23 cellular contexts compared by ENCODE assay signal in the genomic region with DNA sequence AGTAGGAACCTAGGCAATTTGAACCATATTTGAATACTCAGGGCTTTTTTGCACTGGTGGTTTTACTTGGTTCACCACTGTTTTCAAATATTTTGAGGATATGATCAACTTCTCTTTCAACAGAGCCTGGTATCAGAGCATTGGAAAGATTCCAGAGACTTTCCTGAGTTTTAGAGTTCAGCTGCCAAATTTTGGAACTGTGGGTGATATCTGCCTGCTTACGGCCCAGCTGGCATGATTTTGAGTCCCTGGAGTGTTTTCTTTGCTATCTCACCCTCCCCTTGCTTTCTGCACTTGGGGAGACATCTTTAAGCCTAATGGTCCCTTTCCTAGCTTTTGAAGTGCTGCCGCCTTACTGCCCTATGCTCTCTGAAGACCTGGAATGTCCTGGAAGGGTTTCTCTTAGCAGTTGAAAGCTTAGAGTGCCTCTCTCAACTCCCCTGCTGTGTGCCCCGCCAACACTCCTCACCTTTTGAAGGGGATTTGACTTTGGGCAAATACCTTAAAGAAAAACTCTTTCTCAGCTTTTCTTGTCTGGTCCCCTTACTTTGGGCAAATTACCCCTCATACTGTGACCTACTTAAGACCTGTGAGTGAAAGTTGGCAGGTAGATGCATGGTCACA.
DNase-seq lines count a peak whose midpoint lies in the region; ATAC-seq and TF ChIP-seq lines count a peak whose summit lies in the region.
"Had no signal": no experiment of that assay in that cellular context is flagged by ENCODE, and none has a peak within 500 bp of the region (broad histone marks: within the 10 kb centered on the region; RNA-seq: fewer than 3 reads in every experiment).

No MANE protein-coding gene starts in this region.

- no peak overlapping the region for H3K4me3 ChIP-seq in fibroblast of pulmonary artery (replicated peaks; ENCODE audit: low read depth, low read length)
- H3K4me3 ChIP-seq: HAP-1 had no signal

- no peaks in the 10 kb centered on the region; the same call in 1 of the 2 replicates for H3K27me3 Mint-ChIP-seq in WTC11 (ENCODE audit: low read depth)
- H3K27me3 Mint-ChIP-seq: B cell; CD4-positive, CD25-positive, alpha-beta regulatory T cell; IgD-negative memory B cell had no signal

- intact Hi-C loops in left cardiac atrium (cut with DNase I) (no loop called here), Right ventricle myocardium inferior (cut with DNase I) (no loop called here)

- H3K27ac Mint-ChIP-seq in WTC11 = no peak overlapping the region
- H3K27ac Mint-ChIP-seq: B cell; CD4-positive, CD25-positive, alpha-beta regulatory T cell; IgD-negative memory B cell had no signal

- DNase-seq in left cardiac atrium (no peak), Right ventricle myocardium inferior (ENCODE audit: missing footprints) (no peak), WTC11 (ENCODE audit: low spot score) (no peak), fibroblast of pulmonary artery (ENCODE audit: low read depth) (peak; percentile 10), GDM1 (lab: John Stamatoyannopoulos, UW) (no peak), amniotic stem cell (lab: John Stamatoyannopoulos, UW) (no peak)
- DNase-seq: CD4-positive, CD25-positive, alpha-beta regulatory T cell; COR-L47; DMS153; EL; Karpas-422; MM.1S; NCI-H1092; NCI-H1436 treated with DMSO at 0.1 percent for 48 hours; NCI-H2029; NCI-H510A; NCI-H82; RPMI8226; SIG-M5 had no signal

- peak; percentile 71 to 78 for ATAC-seq in left cardiac atrium
- ATAC-seq in Right ventricle myocardium inferior = no peak
- ATAC-seq in WTC11 = peak; percentile 62
- ATAC-seq in GM19395 (IDR thresholded peaks at IDR 0.05; ENCODE audit: unreplicated experiment) = no peak

- peaks cover 4% of the 10 kb centered on the region for H3K36me3 Mint-ChIP-seq in WTC11
- H3K36me3 Mint-ChIP-seq: CD4-positive, CD25-positive, alpha-beta regulatory T cell; IgD-negative memory B cell had no signal

- POLR2A ChIA-PET in WTC11 (lab: Charles Lee) = no interaction called here

- H3K4me3 Mint-ChIP-seq in WTC11 = no peak overlapping the region
- H3K4me3 Mint-ChIP-seq: B cell; CD4-positive, CD25-positive, alpha-beta regulatory T cell; IgD-negative memory B cell had no signal

- TF ChIP-seq CTCF in WTC11 (IDR thresholded peaks at IDR 0.05) (no peak), fibroblast of pulmonary artery (IDR thresholded peaks at IDR 0.05; ENCODE audit: low read length, missing control alignments) (no peak)

- CTCF ChIA-PET in WTC11 (lab: Charles Lee) = interaction anchor here (0.6 to 1.3 kb wide), 2 partner anchors 11 to 19 kb away, joined by 3 to 6 read pairs; no protein-coding TSS in a partner anchor

- H3K4me1 Mint-ChIP-seq in WTC11 = no peaks in the 10 kb centered on the region
- H3K4me1 Mint-ChIP-seq: B cell; CD4-positive, CD25-positive, alpha-beta regulatory T cell; IgD-negative memory B cell had no signal

- peaks cover 21% of the 10 kb centered on the region for H3K9me3 Mint-ChIP-seq in WTC11

TF ChIP-seq in WTC11, 78 proteins besides CTCF, POLR2A, EP300 and RAD21 (continues in another document):
- TF ChIP-seq, protein P1, sequence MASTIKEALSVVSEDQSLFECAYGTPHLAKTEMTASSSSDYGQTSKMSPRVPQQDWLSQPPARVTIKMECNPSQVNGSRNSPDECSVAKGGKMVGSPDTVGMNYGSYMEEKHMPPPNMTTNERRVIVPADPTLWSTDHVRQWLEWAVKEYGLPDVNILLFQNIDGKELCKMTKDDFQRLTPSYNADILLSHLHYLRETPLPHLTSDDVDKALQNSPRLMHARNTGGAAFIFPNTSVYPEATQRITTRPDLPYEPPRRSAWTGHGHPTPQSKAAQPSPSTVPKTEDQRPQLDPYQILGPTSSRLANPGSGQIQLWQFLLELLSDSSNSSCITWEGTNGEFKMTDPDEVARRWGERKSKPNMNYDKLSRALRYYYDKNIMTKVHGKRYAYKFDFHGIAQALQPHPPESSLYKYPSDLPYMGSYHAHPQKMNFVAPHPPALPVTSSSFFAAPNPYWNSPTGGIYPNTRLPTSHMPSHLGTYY (CRISPR knock-in tag; IDR thresholded peaks at IDR 0.05) = no peak
- TF ChIP-seq HMGXB4 (CRISPR knock-in tag; IDR thresholded peaks at IDR 0.05) = no peak
- TF ChIP-seq, protein P2, sequence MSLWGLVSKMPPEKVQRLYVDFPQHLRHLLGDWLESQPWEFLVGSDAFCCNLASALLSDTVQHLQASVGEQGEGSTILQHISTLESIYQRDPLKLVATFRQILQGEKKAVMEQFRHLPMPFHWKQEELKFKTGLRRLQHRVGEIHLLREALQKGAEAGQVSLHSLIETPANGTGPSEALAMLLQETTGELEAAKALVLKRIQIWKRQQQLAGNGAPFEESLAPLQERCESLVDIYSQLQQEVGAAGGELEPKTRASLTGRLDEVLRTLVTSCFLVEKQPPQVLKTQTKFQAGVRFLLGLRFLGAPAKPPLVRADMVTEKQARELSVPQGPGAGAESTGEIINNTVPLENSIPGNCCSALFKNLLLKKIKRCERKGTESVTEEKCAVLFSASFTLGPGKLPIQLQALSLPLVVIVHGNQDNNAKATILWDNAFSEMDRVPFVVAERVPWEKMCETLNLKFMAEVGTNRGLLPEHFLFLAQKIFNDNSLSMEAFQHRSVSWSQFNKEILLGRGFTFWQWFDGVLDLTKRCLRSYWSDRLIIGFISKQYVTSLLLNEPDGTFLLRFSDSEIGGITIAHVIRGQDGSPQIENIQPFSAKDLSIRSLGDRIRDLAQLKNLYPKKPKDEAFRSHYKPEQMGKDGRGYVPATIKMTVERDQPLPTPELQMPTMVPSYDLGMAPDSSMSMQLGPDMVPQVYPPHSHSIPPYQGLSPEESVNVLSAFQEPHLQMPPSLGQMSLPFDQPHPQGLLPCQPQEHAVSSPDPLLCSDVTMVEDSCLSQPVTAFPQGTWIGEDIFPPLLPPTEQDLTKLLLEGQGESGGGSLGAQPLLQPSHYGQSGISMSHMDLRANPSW (CRISPR knock-in tag; conservative IDR thresholded peaks at IDR 0.05; ENCODE audit: low read depth) = no peak
- no peak for TF ChIP-seq SMAD4 (CRISPR knock-in tag; IDR thresholded peaks at IDR 0.05)
- no peak for TF ChIP-seq JUN (CRISPR knock-in tag; IDR thresholded peaks at IDR 0.05)
- TF ChIP-seq NR3C1 (CRISPR knock-in tag; conservative IDR thresholded peaks at IDR 0.05; ENCODE audit: low read depth) = no peak
- no peak for TF ChIP-seq IRF1 (CRISPR knock-in tag; IDR thresholded peaks at IDR 0.05)
- TF ChIP-seq ESRRA (CRISPR knock-in tag; IDR thresholded peaks at IDR 0.05; ENCODE audit: borderline replicate concordance) = no peak
- TF ChIP-seq, protein P3, sequence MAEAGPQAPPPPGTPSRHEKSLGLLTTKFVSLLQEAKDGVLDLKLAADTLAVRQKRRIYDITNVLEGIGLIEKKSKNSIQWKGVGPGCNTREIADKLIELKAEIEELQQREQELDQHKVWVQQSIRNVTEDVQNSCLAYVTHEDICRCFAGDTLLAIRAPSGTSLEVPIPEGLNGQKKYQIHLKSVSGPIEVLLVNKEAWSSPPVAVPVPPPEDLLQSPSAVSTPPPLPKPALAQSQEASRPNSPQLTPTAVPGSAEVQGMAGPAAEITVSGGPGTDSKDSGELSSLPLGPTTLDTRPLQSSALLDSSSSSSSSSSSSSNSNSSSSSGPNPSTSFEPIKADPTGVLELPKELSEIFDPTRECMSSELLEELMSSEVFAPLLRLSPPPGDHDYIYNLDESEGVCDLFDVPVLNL (CRISPR knock-in tag; IDR thresholded peaks at IDR 0.05; ENCODE audit: borderline replicate concordance, low read depth) = no peak
- no peak for TF ChIP-seq KAT7 (CRISPR knock-in tag; IDR thresholded peaks at IDR 0.05; ENCODE audit: borderline replicate concordance)
- TF ChIP-seq CDX4 (CRISPR knock-in tag; IDR thresholded peaks at IDR 0.05; ENCODE audit: borderline replicate concordance) = no peak
- TF ChIP-seq GTF2I (CRISPR knock-in tag; conservative IDR thresholded peaks at IDR 0.05) = no peak
- no peak for TF ChIP-seq NFE2L1 (CRISPR knock-in tag; IDR thresholded peaks at IDR 0.05)
- no peak for TF ChIP-seq HMGA2 (CRISPR knock-in tag; IDR thresholded peaks at IDR 0.05)
- TF ChIP-seq E2F1 (CRISPR knock-in tag; IDR thresholded peaks at IDR 0.05) = no peak
- no peak for TF ChIP-seq ZNF396 (CRISPR knock-in tag; IDR thresholded peaks at IDR 0.05; ENCODE audit: borderline replicate concordance)

Comparison
In these comparisons a context has a peak if more than half of its experiments do, and no peak if none do; other contexts are left out.
1. ATAC-seq: peak in left cardiac atrium (2 of 2) and WTC11 (single experiment); none in Right ventricle myocardium inferior (single experiment) and GM19395 (single experiment).